ENCODE assay signal across 30 cellular contexts in genomic region chr2:166044853-166045483, GRCh38.
"Had no signal": no experiment of that assay in that cellular context is flagged by ENCODE, and none has a peak within 500 bp of the region (broad histone marks: within the 10 kb centered on the region; RNA-seq: fewer than 3 reads in every experiment).

No MANE protein-coding gene starts in this region.

- H3K4me1 ChIP-seq: left lung, lower lobe of right lung, pancreas, prostate gland, stomach, testis, thyroid gland, transverse colon, upper lobe of left lung had no signal

- H3K27me3 ChIP-seq: left lung, pancreas, testis, thyroid gland, transverse colon, upper lobe of left lung had no signal

- FAIRE-seq: islet of Langerhans, kidney, pancreas had no signal

- H3K9me3 ChIP-seq: left lung, lower lobe of right lung, prostate gland, stomach, testis, thyroid gland, transverse colon, upper lobe of left lung had no signal

- H3K36me3 Mint-ChIP-seq: immature natural killer cell; naive thymus-derived CD8-positive, alpha-beta T cell; stimulated activated naive B cell treated with anti-CD40 and anti-IgM and Interleukin-4, amounts not matched to agents 10 μg/mL and 1 μg/mL and 100 μg/mL, for 72 hours had no signal

- H3K4me1 Mint-ChIP-seq: immature natural killer cell; naive thymus-derived CD8-positive, alpha-beta T cell; nephron; neural crest cell; stimulated activated naive B cell treated with anti-CD40 and anti-IgM and Interleukin-4, amounts not matched to agents 10 μg/mL and 1 μg/mL and 100 μg/mL, for 72 hours had no signal

- H3K9me3 Mint-ChIP-seq: naive thymus-derived CD8-positive, alpha-beta T cell; nephron; stimulated activated naive B cell treated with anti-CD40 and anti-IgM and Interleukin-4, amounts not matched to agents 10 μg/mL and 1 μg/mL and 100 μg/mL, for 72 hours had no signal

- H3K4me3 ChIP-seq: left lung, lower lobe of right lung, pancreas, prostate gland, smooth muscle cell, stomach, testis, thyroid gland, transverse colon, upper lobe of left lung had no signal

- DNase-seq: hypothalamus; immature natural killer cell; kidney; left colon; left lung; lower lobe of right lung; mammary epithelial cell; mesenchymal stem cell; naive thymus-derived CD8-positive, alpha-beta T cell; pancreas; posterior cingulate gyrus; retina; right cardiac atrium; stimulated activated CD4-positive, alpha-beta T cell treated with anti-CD3 and anti-CD28 coated beads, Interleukin-1b, Interleukin-23, amount 100 ng/mL, for 48 hours; stimulated activated CD4-positive, alpha-beta T cell treated with anti-CD3 and anti-CD28 coated beads, Interleukin-2, amount 100 ng/mL, for 48 hours; stimulated activated CD4-positive, alpha-beta T cell treated with anti-CD3 and anti-CD28 coated beads, Interleukin-4, amount 100 ng/mL, for 4 hours; stimulated activated CD8-positive, alpha-beta memory T cell treated with anti-CD3 and anti-CD28 coated beads, Interleukin-4, amount 100 ng/mL, for 48 hours; stimulated activated naive B cell treated with anti-CD40 and anti-IgM and Interleukin-4, amounts not matched to agents 10 μg/mL and 1 μg/mL and 100 μg/mL, for 72 hours; stimulated activated naive CD8-positive, alpha-beta T cell treated with anti-CD3 and anti-CD28 coated beads, Interleukin-15, Interleukin-2, amounts not matched to agents 100 U/mL and 50 U/mL, for 24 hours; stomach; testis; thyroid gland; transverse colon; upper lobe of left lung had no signal

- H3K36me3 ChIP-seq: left lung, lower lobe of right lung, pancreas, prostate gland, stomach, thyroid gland, transverse colon, upper lobe of left lung had no signal

- H3K27ac ChIP-seq: left lung, lower lobe of right lung, pancreas, prostate gland, stomach, testis, thyroid gland, transverse colon, upper lobe of left lung had no signal

- H3K4me3 Mint-ChIP-seq: immature natural killer cell; naive thymus-derived CD8-positive, alpha-beta T cell; nephron; neural crest cell; stimulated activated naive B cell treated with anti-CD40 and anti-IgM and Interleukin-4, amounts not matched to agents 10 μg/mL and 1 μg/mL and 100 μg/mL, for 72 hours had no signal

- H3K27ac Mint-ChIP-seq: immature natural killer cell; naive thymus-derived CD8-positive, alpha-beta T cell; nephron; stimulated activated naive B cell treated with anti-CD40 and anti-IgM and Interleukin-4, amounts not matched to agents 10 μg/mL and 1 μg/mL and 100 μg/mL, for 72 hours had no signal

- H3K27me3 Mint-ChIP-seq: stimulated activated naive B cell treated with anti-CD40 and anti-IgM and Interleukin-4, amounts not matched to agents 10 μg/mL and 1 μg/mL and 100 μg/mL, for 72 hours had no signal

- H3K4me2 ChIP-seq: smooth muscle cell had no signal

- ATAC-seq: left colon; left lung; lower lobe of right lung; naive thymus-derived CD8-positive, alpha-beta T cell; pancreas; right cardiac atrium; sciatic nerve; stimulated activated naive B cell treated with anti-CD40 and anti-IgM and Interleukin-4, amounts not matched to agents 10 μg/mL and 1 μg/mL and 100 μg/mL, for 72 hours; stimulated activated naive CD8-positive, alpha-beta T cell treated with anti-CD3 and anti-CD28 coated beads, Interleukin-15, Interleukin-2, amounts not matched to agents 100 U/mL and 50 U/mL, for 24 hours had no signal
